ENCODE assay signal across 15 cellular contexts in genomic region chr7:132076301-132077049, GRCh38.
A peak's percentile ranks its signal among the peaks of the same experiment; 100 is the strongest.
DNase-seq lines count a peak whose midpoint lies in the region; ATAC-seq, FAIRE-seq and TF ChIP-seq lines count a peak whose summit lies in the region.
"Had no signal": no experiment of that assay in that cellular context is flagged by ENCODE, and none has a peak within 500 bp of the region (broad histone marks: within the 10 kb centered on the region; RNA-seq: fewer than 3 reads in every experiment).

No MANE protein-coding gene starts in this region.

- no peaks in the 10 kb centered on the region for H4K20me1 ChIP-seq in GM23248 (ENCODE audit: insufficient read depth)

- H2AFZ ChIP-seq in GM23248 = no peak overlapping the region

- DNase-seq in GM23248 (peak; percentile 24), NCI-H2227 (lab: John Stamatoyannopoulos, UW; ENCODE audit: unreplicated experiment) (peak; percentile 50), cerebellum (ENCODE audit: low spot score) (peak; percentile 50), putamen (ENCODE audit: low spot score) (peak; percentile 65), pancreas (no peak), H7 (no peak)
- DNase-seq: COR-L47, MV-4-11, NCI-H1436 treated with DMSO at 0.1 percent for 48 hours, NCI-H774, SW 1271 had no signal

- intact Hi-C loops in pancreas (cut with DNase I) = no loop called here

- H3K4me2 ChIP-seq in GM23248 (ENCODE audit: unreplicated experiment) = no peak overlapping the region

- TF ChIP-seq CTCF in pancreas (IDR thresholded peaks at IDR 0.05) = no peak

- H3K9me3 ChIP-seq in GM23248 (ENCODE audit: low read depth) (no peaks in the 10 kb centered on the region), pancreas (no peaks in the 10 kb centered on the region)

- 73% methylated on average over 12 to 13 of the region's 13 CpGs for WGBS in GM23248 (ENCODE audit: low coverage in 1 of 2, low lambda C conversion rate in 2 of 2, missing lambda C conversion rate in 2 of 2), 2 experiments
- WGBS in pancreas, 2 donors = 76% methylated on average over 13 of the region's 13 CpGs

- H3K27me3 ChIP-seq in GM23248 (replicated peaks; ENCODE audit: insufficient read depth) = no peaks in the 10 kb centered on the region
- H3K27me3 ChIP-seq in pancreas = no peaks in the 10 kb centered on the region
- H3K27me3 ChIP-seq in H7 (ENCODE audit: control insufficient read depth, insufficient read depth, low read length) = no peaks in the 10 kb centered on the region

- no peak overlapping the region for H3K27ac ChIP-seq in GM23248
- no peak overlapping the region for H3K27ac ChIP-seq in pancreas

- in situ Hi-C loops in GM23248 (cut with MboI) = no loop called here

- H3K4me1 ChIP-seq in GM23248 (ENCODE audit: insufficient read depth) (peaks cover 14% of the 10 kb centered on the region), pancreas (no peaks in the 10 kb centered on the region)

- FAIRE-seq in pancreas (lab: Jason Lieb, UNC) = no peak
- FAIRE-seq: K562 had no signal

- H3K36me3 ChIP-seq in GM23248 (ENCODE audit: low read depth) (no peaks in the 10 kb centered on the region), pancreas (no peaks in the 10 kb centered on the region), H7 (replicated peaks; ENCODE audit: control insufficient read depth, insufficient read depth, low read length) (no peaks in the 10 kb centered on the region)

- H3F3A ChIP-seq in GM23248 (ENCODE audit: insufficient read depth) = no peaks in the 10 kb centered on the region

- no peaks in the 10 kb centered on the region for H3K79me2 ChIP-seq in GM23248 (ENCODE audit: insufficient read depth)

- no peaks in the 10 kb centered on the region for H3K9me2 ChIP-seq in GM23248 (ENCODE audit: insufficient read depth)

- ATAC-seq in HG03135 (IDR thresholded peaks at IDR 0.05; ENCODE audit: unreplicated experiment) (no peak), pancreas (no peak)
- ATAC-seq: HCT116, K562, Panc1 had no signal

- no peak overlapping the region for H3K4me3 ChIP-seq in GM23248
- no peak overlapping the region for H3K4me3 ChIP-seq in pancreas
- no peak overlapping the region for H3K4me3 ChIP-seq in H7 (ENCODE audit: insufficient read depth, low read depth, low read length)
- H3K4me3 ChIP-seq: K562 had no signal

- H3K9ac ChIP-seq in GM23248 = no peak overlapping the region

Comparison
In these comparisons a context has a peak if more than half of its experiments do, and no peak if none do; other contexts are left out.
1. DNase-seq: peak in GM23248 (single experiment), NCI-H2227 (single experiment), cerebellum (single experiment) and putamen (single experiment); none in pancreas (0 of 6) and H7 (single experiment).